6 cellular contexts compared by ENCODE assay signal in the genomic region with DNA sequence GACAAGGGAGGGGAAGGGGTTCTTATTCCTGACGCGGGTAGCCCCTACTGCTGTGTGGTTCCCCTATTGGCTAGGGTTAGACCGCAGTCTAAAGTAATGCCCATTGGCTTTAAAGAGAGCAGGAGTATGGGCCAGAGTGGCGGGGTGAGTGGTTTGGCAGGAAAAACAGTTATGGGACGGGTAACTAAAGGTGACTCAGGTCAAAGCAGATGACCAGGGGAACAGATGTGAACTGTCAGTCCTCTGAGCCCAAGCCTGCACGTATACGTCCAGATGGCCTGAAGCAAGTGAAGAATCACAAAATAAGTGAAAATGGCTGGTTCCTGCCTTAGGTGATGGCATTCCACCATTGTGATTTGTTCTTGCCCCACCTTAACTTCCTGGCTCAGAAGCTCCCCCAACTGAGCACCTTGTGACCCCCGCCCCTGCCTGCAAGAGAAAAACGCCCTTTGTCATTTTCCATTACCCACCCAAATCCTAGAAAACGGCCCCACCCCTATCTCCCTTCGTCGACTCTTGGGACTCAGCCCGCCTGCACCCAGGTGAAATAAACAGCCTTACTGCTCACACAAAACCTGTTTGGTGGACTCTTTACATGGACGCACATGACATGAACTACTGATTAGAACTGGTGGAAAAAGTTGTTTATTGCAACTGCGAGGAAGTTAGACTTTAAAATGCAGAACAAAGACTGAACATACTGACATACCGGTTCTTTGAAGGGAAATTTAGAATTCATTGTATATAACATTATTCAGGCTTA. TPM values are rescaled to one million over a fixed set of nuclear protein-coding genes. Genes with fewer than 3 reads are reported as not detected.
A peak's percentile ranks its signal among the peaks of the same experiment; 100 is the strongest.
DNase-seq lines count a peak whose midpoint lies in the region; ATAC-seq lines count a peak whose summit lies in the region.

No MANE protein-coding gene starts in this region.

- no peaks in the 10 kb centered on the region for H3K27me3 ChIP-seq in iPS-15b (ENCODE audit: control insufficient read depth, insufficient read depth, low read length)

- H3K36me3 ChIP-seq in ES-I3 (ENCODE audit: insufficient read depth, low read length) (no peaks in the 10 kb centered on the region), iPS-15b (ENCODE audit: control insufficient read depth, insufficient read depth, low read length) (no peaks in the 10 kb centered on the region), urinary bladder (ENCODE audit: insufficient read depth) (peaks cover 2% of the 10 kb centered on the region)

- 13% methylated on average over 16 of the region's 16 CpGs for WGBS in urinary bladder

- peak overlapping the region; percentile 69 for H3K27ac ChIP-seq in urinary bladder (ENCODE audit: low read depth)

- no peak for ATAC-seq in GM18511 (IDR thresholded peaks at IDR 0.05; ENCODE audit: unreplicated experiment)

- peak overlapping the region; percentile 76 for H3K4me3 ChIP-seq in iPS-15b (ENCODE audit: low read depth, low read length)
- H3K4me3 ChIP-seq in urinary bladder (ENCODE audit: low read depth, low read length), result peak overlapping the region; percentile 78

- no peaks in the 10 kb centered on the region for H3K36me3 Mint-ChIP-seq in T-helper 1 cell treated with Interleukin-12 subunit alpha and Interleukin-12 subunit beta and Interleukin-4 antibody, amounts not matched to agents 30 μg/mL and 1 μg/mL, for 36 hours (ENCODE audit: low read depth)

- H3K4me1 Mint-ChIP-seq in T-helper 1 cell treated with Interleukin-12 subunit alpha and Interleukin-12 subunit beta and Interleukin-4 antibody, amounts not matched to agents 30 μg/mL and 1 μg/mL, for 36 hours (ENCODE audit: low read depth), result peaks cover 16% of the 10 kb centered on the region

- no peaks in the 10 kb centered on the region for H3K27me3 Mint-ChIP-seq in T-helper 1 cell treated with Interleukin-12 subunit alpha and Interleukin-12 subunit beta and Interleukin-4 antibody, amounts not matched to agents 30 μg/mL and 1 μg/mL, for 36 hours (ENCODE audit: low read depth)

- H3K9ac ChIP-seq in ES-I3 (ENCODE audit: low read depth, low read length), result peak overlapping the region; percentile 85
- H3K9ac ChIP-seq in iPS-15b (ENCODE audit: low read depth, low read length), result peak overlapping the region; percentile 38

- no peaks in the 10 kb centered on the region for H3K4me1 ChIP-seq in ES-I3 (ENCODE audit: insufficient read depth, low read length)
- no peaks in the 10 kb centered on the region for H3K4me1 ChIP-seq in iPS-15b (ENCODE audit: control insufficient read depth, insufficient read depth, low read length)
- H3K4me1 ChIP-seq in urinary bladder (ENCODE audit: insufficient read depth), result no peaks in the 10 kb centered on the region

- DNase-seq in COLO829 (ENCODE audit: low spot score), result no peak

- peak overlapping the region; percentile 90 for H3K4me3 Mint-ChIP-seq in T-helper 1 cell treated with Interleukin-12 subunit alpha and Interleukin-12 subunit beta and Interleukin-4 antibody, amounts not matched to agents 30 μg/mL and 1 μg/mL, for 36 hours

- H3K9me3 ChIP-seq in ES-I3 (ENCODE audit: control insufficient read depth, insufficient read depth, low read length) (no peaks in the 10 kb centered on the region), iPS-15b (ENCODE audit: control insufficient read depth, insufficient read depth, low read length) (no peaks in the 10 kb centered on the region)

- peak overlapping the region; percentile 89 for H3K27ac Mint-ChIP-seq in T-helper 1 cell treated with Interleukin-12 subunit alpha and Interleukin-12 subunit beta and Interleukin-4 antibody, amounts not matched to agents 30 μg/mL and 1 μg/mL, for 36 hours

- H3K9me3 Mint-ChIP-seq in T-helper 1 cell treated with Interleukin-12 subunit alpha and Interleukin-12 subunit beta and Interleukin-4 antibody, amounts not matched to agents 30 μg/mL and 1 μg/mL, for 36 hours, result no peaks in the 10 kb centered on the region

RNA-seq across cellular contexts. Expression of a gene that starts 0.8 kb away (rescaled TPM):
- total RNA-seq in urinary bladder, result 11.3 TPM
- polyA plus RNA-seq in urinary bladder, result 14.3 TPM

RNA-seq across cellular contexts. Expression of a gene that starts 21.3 kb away (rescaled TPM):
- 0.26 TPM for total RNA-seq in urinary bladder
- 3.3 TPM for polyA plus RNA-seq in urinary bladder

RNA-seq across cellular contexts. Expression of a gene that starts 35.3 kb away (rescaled TPM):
- 15.2 TPM for total RNA-seq in urinary bladder
- 214 TPM for polyA plus RNA-seq in urinary bladder

RNA-seq across cellular contexts. Expression of a gene that starts 41.2 kb away (rescaled TPM):
- total RNA-seq in urinary bladder, result 7.1 TPM
- 18.8 TPM for polyA plus RNA-seq in urinary bladder

RNA-seq across cellular contexts. Expression of a gene that starts 49.7 kb away (rescaled TPM):
- total RNA-seq in urinary bladder, result 5.8 TPM
- 17.7 TPM for polyA plus RNA-seq in urinary bladder
